Comparison of ENCODE assay signal across 10 cellular contexts in genomic region chr6:44122821-44123220, GRCh38. TPM values are rescaled to one million over a fixed set of nuclear protein-coding genes. Genes with fewer than 3 reads are reported as not detected.
DNase-seq lines count a peak whose midpoint lies in the region; ATAC-seq and TF ChIP-seq lines count a peak whose summit lies in the region.
"Had no signal": no experiment of that assay in that cellular context is flagged by ENCODE, and none has a peak within 500 bp of the region (broad histone marks: within the 10 kb centered on the region; RNA-seq: fewer than 3 reads in every experiment).

No MANE protein-coding gene starts in this region.

- no peak overlapping the region for H3K4ac ChIP-seq in neuronal stem cell (ENCODE audit: low read length)

- H3K27ac Mint-ChIP-seq in activated B cell treated with CpG ODN at 0.5 μM for 24 hours, result no peak overlapping the region

- H3K23ac ChIP-seq in neuronal stem cell (ENCODE audit: low read depth, low read length, poor library complexity), result no peak overlapping the region

- H3K9me3 Mint-ChIP-seq in activated T-cell treated with anti-CD3 and anti-CD28 coated beads, Interleukin-2, amount 50 U/mL, for 4 hours, result no peaks in the 10 kb centered on the region
- no peaks in the 10 kb centered on the region for H3K9me3 Mint-ChIP-seq in activated B cell treated with CpG ODN at 0.5 μM for 24 hours

- no peak for DNase-seq in activated T-cell treated with anti-CD3 and anti-CD28 coated beads, Interleukin-2, amount 50 U/mL, for 4 hours
- DNase-seq in activated T-cell treated with anti-CD3 and anti-CD28 coated beads, Interleukin-2, amount 50 U/mL, for 1 hour, result no peak
- DNase-seq in activated B cell treated with CpG ODN at 0.5 μM for 24 hours, result no peak
- DNase-seq in glomerular endothelial cell (ENCODE audit: extremely low read depth, low read depth, low spot score), result peak; percentile 82
- no peak for DNase-seq in suprapubic skin (ENCODE audit: low spot score in 2 of 2)
- DNase-seq in neuronal stem cell (ENCODE audit: low spot score), result no peak
- DNase-seq: activated CD8-positive, alpha-beta memory T cell treated with anti-CD3 and anti-CD28 coated beads, Interleukin-2, amount 50 U/mL, for 48 hours; NCI-H2081 had no signal

- no peak for ATAC-seq in activated T-cell treated with anti-CD3 and anti-CD28 coated beads, Interleukin-2, amount 50 U/mL, for 4 hours
- no peak for ATAC-seq in activated B cell treated with CpG ODN at 0.5 μM for 24 hours (ENCODE audit: low read depth)
- no peak for ATAC-seq in GM19324 (IDR thresholded peaks at IDR 0.05; ENCODE audit: low FRiP score, unreplicated experiment)
- ATAC-seq in GM18502 (IDR thresholded peaks at IDR 0.05; ENCODE audit: poor library complexity, unreplicated experiment), result no peak

- no peak overlapping the region for H3K4me3 ChIP-seq in suprapubic skin
- H3K4me3 ChIP-seq in neuronal stem cell (ENCODE audit: low read length in 2 of 2), result no peak overlapping the region

- TF ChIP-seq EP300 in suprapubic skin (IDR thresholded peaks at IDR 0.05), result no peak

- TF ChIP-seq CTCF in activated B cell treated with CpG ODN at 0.5 μM for 24 hours (IDR thresholded peaks at IDR 0.05) (no peak), suprapubic skin (IDR thresholded peaks at IDR 0.05) (no peak)

- no peak overlapping the region for H4K91ac ChIP-seq in neuronal stem cell (ENCODE audit: low read depth, low read length, poor library complexity)

- no peak overlapping the region for H2BK12ac ChIP-seq in neuronal stem cell (ENCODE audit: low read length)

- intact Hi-C loops in activated B cell treated with CpG ODN at 0.5 μM for 24 hours (cut with micrococcal nuclease), result no loop called here

- H3K4me1 Mint-ChIP-seq in activated T-cell treated with anti-CD3 and anti-CD28 coated beads, Interleukin-2, amount 50 U/mL, for 4 hours (ENCODE audit: low read depth), result peaks cover 75% of the 10 kb centered on the region
- H3K4me1 Mint-ChIP-seq in activated B cell treated with CpG ODN at 0.5 μM for 24 hours, result peaks cover 66% of the 10 kb centered on the region

- no peak overlapping the region for H4K8ac ChIP-seq in neuronal stem cell (ENCODE audit: low read depth, low read length)

- no peak overlapping the region for H3K4me2 ChIP-seq in neuronal stem cell (ENCODE audit: insufficient read depth, low read length, poor library complexity, severe bottlenecking)

- no peak overlapping the region for H2AK5ac ChIP-seq in neuronal stem cell (ENCODE audit: low read depth, low read length)

- H3K27me3 Mint-ChIP-seq in activated T-cell treated with anti-CD3 and anti-CD28 coated beads, Interleukin-2, amount 50 U/mL, for 4 hours (ENCODE audit: low read depth), result no peaks in the 10 kb centered on the region
- no peaks in the 10 kb centered on the region for H3K27me3 Mint-ChIP-seq in activated B cell treated with CpG ODN at 0.5 μM for 24 hours

- H3K9me3 ChIP-seq in suprapubic skin, result no peaks in the 10 kb centered on the region
- H3K9me3 ChIP-seq in neuronal stem cell (replicated peaks in 1 of 2; ENCODE audit: control insufficient read depth in 2 of 2, insufficient read depth in 1 of 2, low read depth in 1 of 2, low read length in 2 of 2), result no peaks in the 10 kb centered on the region

- no peak overlapping the region for H3K9ac ChIP-seq in neuronal stem cell (ENCODE audit: low read depth, low read length, poor library complexity)

- no peak overlapping the region for H3K18ac ChIP-seq in neuronal stem cell (ENCODE audit: low read length)

- 63% methylated on average over 1 of the region's 1 CpG for WGBS in suprapubic skin
- WGBS in neuronal stem cell (ENCODE audit: extremely low coverage in 2 of 2, insufficient read length in 2 of 2, insufficient replicate concordance in 1 of 2), 2 donors, result no CpG with 5 or more reads among the region's 1 CpG

- no peak for TF ChIP-seq POLR2A in suprapubic skin (IDR thresholded peaks at IDR 0.05)

- H3K36me3 Mint-ChIP-seq in activated T-cell treated with anti-CD3 and anti-CD28 coated beads, Interleukin-2, amount 50 U/mL, for 4 hours (ENCODE audit: insufficient read depth), result peaks cover 6% of the 10 kb centered on the region
- H3K36me3 Mint-ChIP-seq in activated B cell treated with CpG ODN at 0.5 μM for 24 hours (ENCODE audit: low read depth), result peaks cover 19% of the 10 kb centered on the region

- no peak overlapping the region for H3K14ac ChIP-seq in neuronal stem cell (ENCODE audit: low read length)

- no peak overlapping the region for H2AFZ ChIP-seq in neuronal stem cell (ENCODE audit: low read length)

- CTCF ChIA-PET in activated B cell treated with CpG ODN at 0.5 μM for 24 hours (lab: Charles Lee), result no interaction called here

- H3K79me1 ChIP-seq in neuronal stem cell (ENCODE audit: low read depth, low read length), result peaks cover 4% of the 10 kb centered on the region

- POLR2A ChIA-PET in activated B cell treated with CpG ODN at 0.5 μM for 24 hours (lab: Charles Lee), result no interaction called here

- H3K27ac ChIP-seq in suprapubic skin, result peak overlapping the region; percentile 4
- H3K27ac ChIP-seq in neuronal stem cell (replicated peaks; ENCODE audit: low read length), result no peak overlapping the region

- H3K27me3 ChIP-seq in suprapubic skin (no peaks in the 10 kb centered on the region), neuronal stem cell (ENCODE audit: control insufficient read depth in 3 of 3, insufficient read depth in 3 of 3, low read depth in 1 of 3, low read length in 3 of 3) (no peaks in the 10 kb centered on the region)

- H2BK15ac ChIP-seq in neuronal stem cell (ENCODE audit: low read length), result no peak overlapping the region

- H3K4me3 Mint-ChIP-seq in activated T-cell treated with anti-CD3 and anti-CD28 coated beads, Interleukin-2, amount 50 U/mL, for 4 hours, result peak overlapping the region; percentile 32
- H3K4me3 Mint-ChIP-seq in activated B cell treated with CpG ODN at 0.5 μM for 24 hours, result peak overlapping the region; percentile 4

- H3K36me3 ChIP-seq in suprapubic skin (peaks cover 4% of the 10 kb centered on the region), neuronal stem cell (replicated peaks in 1 of 2; ENCODE audit: control insufficient read depth in 2 of 2, insufficient read depth in 2 of 2, low read length in 2 of 2) (peaks cover 0 to 36% of the 10 kb centered on the region in 2 donors)

- peaks cover 55% of the 10 kb centered on the region for H3K4me1 ChIP-seq in suprapubic skin
- peaks cover 20 to 24% of the 10 kb centered on the region in 2 donors for H3K4me1 ChIP-seq in neuronal stem cell (ENCODE audit: control insufficient read depth in 2 of 2, insufficient read depth in 1 of 2, low read depth in 1 of 2, low read length in 2 of 2)

- H2BK5ac ChIP-seq in neuronal stem cell (ENCODE audit: low read length), result no peak overlapping the region

- H2BK120ac ChIP-seq in neuronal stem cell (ENCODE audit: low read depth, low read length), result no peak overlapping the region

RNA-seq across cellular contexts. Expression of gene MRPL14, which starts 4.4 kb away (rescaled TPM):
- total RNA-seq in activated T-cell treated with anti-CD3 and anti-CD28 coated beads, Interleukin-2, amount 50 U/mL, for 4 hours, result 10 to 100 TPM; 51.0 to 87.9 (median 56.6) TPM
- total RNA-seq in activated B cell treated with CpG ODN at 0.5 μM for 24 hours (40.5 and 45.5 TPM in 2 replicates), glomerular endothelial cell (66.2 and 78.2 TPM in 2 replicates), suprapubic skin (10 to 100 TPM; 25.1 to 49.8 (median 44.0) TPM)
- polyA plus RNA-seq in neuronal stem cell (2013, experiment 1 of 2), result 64.6 TPM
- polyA plus RNA-seq in neuronal stem cell (2013, experiment 2 of 2), result 66.2 TPM

RNA-seq across cellular contexts. Expression of gene TMEM63B, which starts 4.5 kb away (rescaled TPM):
- total RNA-seq in activated T-cell treated with anti-CD3 and anti-CD28 coated beads, Interleukin-2, amount 50 U/mL, for 4 hours, result 10 to 100 TPM; 17.4 to 22.6 (median 17.5) TPM
- 12.3 and 13.9 TPM in 2 replicates for total RNA-seq in activated B cell treated with CpG ODN at 0.5 μM for 24 hours
- 70.1 and 80.8 TPM in 2 replicates for total RNA-seq in glomerular endothelial cell
- total RNA-seq in suprapubic skin, result 10 to 100 TPM; 71.5 to 89.0 (median 84.5) TPM
- polyA plus RNA-seq in neuronal stem cell (2013, experiment 1 of 2), result 28.8 TPM
- 27.4 TPM for polyA plus RNA-seq in neuronal stem cell (2013, experiment 2 of 2)

RNA-seq across cellular contexts. Expression of gene CAPN11, which starts 35.8 kb away (rescaled TPM):
- total RNA-seq in activated T-cell treated with anti-CD3 and anti-CD28 coated beads, Interleukin-2, amount 50 U/mL, for 4 hours, result under 1 TPM in 1 of 3 donors, not detected in 2; 0.68 TPM
- total RNA-seq in activated B cell treated with CpG ODN at 0.5 μM for 24 hours (not detected in 2 replicates), glomerular endothelial cell (3.2 and 4.1 TPM in 2 replicates), suprapubic skin (1 to 10 TPM in 2 of 4 donors, under 1 TPM in 2; 0.45 to 2.5 (median 1.2) TPM)
- polyA plus RNA-seq in neuronal stem cell (2013, experiment 1 of 2), result 0.17 TPM
- polyA plus RNA-seq in neuronal stem cell (2013, experiment 2 of 2), result 0.14 TPM
